Comparison of ENCODE assay signal across 26 cellular contexts in the genomic region with DNA sequence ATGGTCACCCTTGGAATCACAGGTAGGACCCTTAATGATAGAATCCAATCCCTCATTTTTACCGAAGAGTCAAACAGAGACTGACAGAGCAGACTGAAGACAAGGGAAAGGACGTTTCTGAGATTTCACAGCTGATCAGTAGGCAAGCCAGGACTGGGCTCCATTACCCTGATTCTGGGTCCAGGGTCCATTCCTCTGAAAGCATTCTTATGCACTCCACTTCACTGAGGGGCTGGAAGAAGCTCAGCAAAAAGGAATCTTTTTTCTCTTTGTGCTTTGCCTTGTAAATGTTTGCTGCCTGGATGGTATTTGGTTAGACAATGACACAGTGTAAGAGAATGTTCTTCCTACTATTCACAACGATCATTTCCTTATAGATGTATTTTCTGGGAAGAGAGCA.
DNase-seq lines count a peak whose midpoint lies in the region; ATAC-seq, FAIRE-seq and TF ChIP-seq lines count a peak whose summit lies in the region.
"Had no signal": no experiment of that assay in that cellular context is flagged by ENCODE, and none has a peak within 500 bp of the region (broad histone marks: within the 10 kb centered on the region; RNA-seq: fewer than 3 reads in every experiment).

No MANE protein-coding gene starts in this region.

- no peak overlapping the region for H3K27ac ChIP-seq in GM23338 (ENCODE audit: low read depth)
- H3K27ac ChIP-seq in small intestine (ENCODE audit: low read depth in 1 of 2, low read length in 1 of 2), result no peak overlapping the region
- H3K27ac ChIP-seq: A549; BLaER1 treated with 17β-estradiol and CSF1 and Interleukin-3, amounts not matched to agents 10 nM and 100 nM had no signal

- H3K27me3 Mint-ChIP-seq in GM23338 (ENCODE audit: insufficient read depth, low read depth, poor library complexity), result no peaks in the 10 kb centered on the region
- H3K27me3 Mint-ChIP-seq in activated T-cell treated with anti-CD3 and anti-CD28 coated beads, Interleukin-2, amount 50 U/mL, for 4 hours (ENCODE audit: low read depth), result no peaks in the 10 kb centered on the region
- H3K27me3 Mint-ChIP-seq: CD4-positive, alpha-beta T cell; CD8-positive, alpha-beta memory T cell had no signal

- H3K4me1 ChIP-seq in GM23338 (ENCODE audit: insufficient read depth) (peaks cover 5% of the 10 kb centered on the region; the same call in 1 of the 2 replicates), small intestine (ENCODE audit: control insufficient read depth in 2 of 2, insufficient read depth in 1 of 2, low read depth in 1 of 2, low read length in 1 of 2) (peaks cover 3 to 5% of the 10 kb centered on the region in 2 donors)
- H3K4me1 ChIP-seq: A549; BE2C; BLaER1 treated with 17β-estradiol and CSF1 and Interleukin-3, amounts not matched to agents 10 nM and 100 nM had no signal

- peaks cover 3% of the 10 kb centered on the region for H3K4me1 Mint-ChIP-seq in GM23338
- no peaks in the 10 kb centered on the region for H3K4me1 Mint-ChIP-seq in activated T-cell treated with anti-CD3 and anti-CD28 coated beads, Interleukin-2, amount 50 U/mL, for 4 hours (ENCODE audit: low read depth)
- H3K4me1 Mint-ChIP-seq: CD14-positive monocyte; CD8-positive, alpha-beta memory T cell had no signal

- H3K4me3 Mint-ChIP-seq in GM23338, result no peak overlapping the region
- H3K4me3 Mint-ChIP-seq in activated T-cell treated with anti-CD3 and anti-CD28 coated beads, Interleukin-2, amount 50 U/mL, for 4 hours, result no peak overlapping the region
- H3K4me3 Mint-ChIP-seq: CD14-positive monocyte; CD4-positive, alpha-beta T cell; CD8-positive, alpha-beta memory T cell had no signal

- H4K20me1 ChIP-seq in GM23338 (replicated peaks; ENCODE audit: insufficient read depth), result no peaks in the 10 kb centered on the region
- H4K20me1 ChIP-seq: BLaER1 treated with 17β-estradiol and CSF1 and Interleukin-3, amounts not matched to agents 10 nM and 100 nM had no signal

- H3K9me3 ChIP-seq in small intestine (ENCODE audit: control insufficient read depth, low read depth), result no peaks in the 10 kb centered on the region
- H3K9me3 ChIP-seq: A549; BE2C; BLaER1 treated with 17β-estradiol and CSF1 and Interleukin-3, amounts not matched to agents 10 nM and 100 nM had no signal

- no peaks in the 10 kb centered on the region for H3K79me2 ChIP-seq in GM23338 (replicated peaks; ENCODE audit: insufficient read depth)

- H3K9me3 Mint-ChIP-seq in GM23338, result no peaks in the 10 kb centered on the region
- H3K9me3 Mint-ChIP-seq in activated T-cell treated with anti-CD3 and anti-CD28 coated beads, Interleukin-2, amount 50 U/mL, for 4 hours, result no peaks in the 10 kb centered on the region
- H3K9me3 Mint-ChIP-seq: CD14-positive monocyte; CD4-positive, alpha-beta T cell; CD8-positive, alpha-beta memory T cell had no signal

- no peaks in the 10 kb centered on the region for H3K36me3 Mint-ChIP-seq in GM23338 (ENCODE audit: low read depth)
- H3K36me3 Mint-ChIP-seq in activated T-cell treated with anti-CD3 and anti-CD28 coated beads, Interleukin-2, amount 50 U/mL, for 4 hours (ENCODE audit: insufficient read depth), result no peaks in the 10 kb centered on the region
- H3K36me3 Mint-ChIP-seq: CD14-positive monocyte; CD8-positive, alpha-beta memory T cell had no signal

- peak; percentile 23; the same call in 2 of the 3 replicates for ATAC-seq in GM23338
- ATAC-seq in activated T-cell treated with anti-CD3 and anti-CD28 coated beads, Interleukin-2, amount 50 U/mL, for 4 hours, result no peak
- ATAC-seq: GM12878 had no signal

- H3F3A ChIP-seq in GM23338 (replicated peaks; ENCODE audit: low read depth), result no peaks in the 10 kb centered on the region

- no peak overlapping the region for H3K27ac Mint-ChIP-seq in GM23338
- H3K27ac Mint-ChIP-seq: CD14-positive monocyte; CD4-positive, alpha-beta T cell; CD8-positive, alpha-beta memory T cell had no signal

- H3K4me2 ChIP-seq in GM23338, result 0 out of 2 replicates have a peak overlapping the region, but pooled peaks have one; percentile 29
- H3K4me2 ChIP-seq: A549; BLaER1 treated with 17β-estradiol and CSF1 and Interleukin-3, amounts not matched to agents 10 nM and 100 nM had no signal

- H3K4me3 ChIP-seq in GM23338, result no peak overlapping the region
- H3K4me3 ChIP-seq in bronchial epithelial cell (ENCODE audit: low read depth, low read length), result no peak overlapping the region
- no peak overlapping the region for H3K4me3 ChIP-seq in small intestine (ENCODE audit: low read depth in 1 of 2, low read length in 2 of 2)
- H3K4me3 ChIP-seq: A549; BLaER1 treated with 17β-estradiol and CSF1 and Interleukin-3, amounts not matched to agents 10 nM and 100 nM; GM12878 had no signal

- TF ChIP-seq CTCF in GM23338 (conservative IDR thresholded peaks at IDR 0.05; ENCODE audit: low read depth in 2 of 2), result no peak
- TF ChIP-seq CTCF in bronchial epithelial cell (IDR thresholded peaks at IDR 0.05; ENCODE audit: insufficient read depth, low read length, severe bottlenecking), result no peak

- no peak for FAIRE-seq in bronchial epithelial cell (lab: Jason Lieb, UNC)
- FAIRE-seq in small intestine (lab: Jason Lieb, UNC), result no peak
- FAIRE-seq: A549, D721Med, GM12878, GM19239, H1 had no signal

- H3K9me2 ChIP-seq in GM23338 (ENCODE audit: insufficient read depth), result no peaks in the 10 kb centered on the region

- H3K27me3 ChIP-seq in GM23338 (ENCODE audit: insufficient read depth), result no peaks in the 10 kb centered on the region
- no peaks in the 10 kb centered on the region for H3K27me3 ChIP-seq in bronchial epithelial cell (ENCODE audit: control insufficient read depth, insufficient read depth, low read length)
- H3K27me3 ChIP-seq in small intestine (ENCODE audit: control insufficient read depth in 2 of 2, insufficient read depth in 2 of 2, low read length in 2 of 2), result no peaks in the 10 kb centered on the region
- H3K27me3 ChIP-seq: BE2C; BLaER1 treated with 17β-estradiol and CSF1 and Interleukin-3, amounts not matched to agents 10 nM and 100 nM had no signal

- H3K36me3 ChIP-seq in GM23338 (ENCODE audit: insufficient read depth) (no peaks in the 10 kb centered on the region), bronchial epithelial cell (ENCODE audit: control insufficient read depth, insufficient read depth, low read length) (no peaks in the 10 kb centered on the region), small intestine (ENCODE audit: control insufficient read depth in 2 of 2, insufficient read depth in 2 of 2, low read length in 2 of 2) (no peaks in the 10 kb centered on the region)
- H3K36me3 ChIP-seq: BE2C; BLaER1 treated with 17β-estradiol and CSF1 and Interleukin-3, amounts not matched to agents 10 nM and 100 nM had no signal

- peak overlapping the region; percentile 81 for H2AFZ ChIP-seq in GM23338

- DNase-seq in GM23338 (ENCODE audit: low spot score) (no peak), bronchial epithelial cell (ENCODE audit: low read depth) (peak; percentile 22), kidney tubule cell (ENCODE audit: low spot score) (peak; percentile 20), small intestine (peak; percentile 18), NCI-H1105 (lab: John Stamatoyannopoulos, UW) (no peak)
- no peak for DNase-seq in activated T-cell treated with anti-CD3 and anti-CD28 coated beads, Interleukin-2, amount 50 U/mL, for 4 hours
- DNase-seq in activated effector memory CD4-positive, alpha-beta T cell treated with anti-CD3 and anti-CD28 coated beads, Interleukin-2, amount 50 U/mL, for 16 hours, result no peak
- DNase-seq: 8988T; ACHN; AML-193; BE2C; CD4-positive, alpha-beta T cell; CD8-positive, alpha-beta memory T cell; DMS 273 treated with DMSO at 0.1 percent for 48 hours; DMS79; EL; GDM1; H7; HCEC 1CT had no signal

- WGBS in small intestine, 3 donors, result 11 to 40% (median 22%) methylated on average over 3 of the region's 3 CpGs

TF ChIP-seq in GM23338, 12 proteins besides CTCF, POLR2A, EP300 and RAD21 (continues in another document):
- TF ChIP-seq, protein P1, sequence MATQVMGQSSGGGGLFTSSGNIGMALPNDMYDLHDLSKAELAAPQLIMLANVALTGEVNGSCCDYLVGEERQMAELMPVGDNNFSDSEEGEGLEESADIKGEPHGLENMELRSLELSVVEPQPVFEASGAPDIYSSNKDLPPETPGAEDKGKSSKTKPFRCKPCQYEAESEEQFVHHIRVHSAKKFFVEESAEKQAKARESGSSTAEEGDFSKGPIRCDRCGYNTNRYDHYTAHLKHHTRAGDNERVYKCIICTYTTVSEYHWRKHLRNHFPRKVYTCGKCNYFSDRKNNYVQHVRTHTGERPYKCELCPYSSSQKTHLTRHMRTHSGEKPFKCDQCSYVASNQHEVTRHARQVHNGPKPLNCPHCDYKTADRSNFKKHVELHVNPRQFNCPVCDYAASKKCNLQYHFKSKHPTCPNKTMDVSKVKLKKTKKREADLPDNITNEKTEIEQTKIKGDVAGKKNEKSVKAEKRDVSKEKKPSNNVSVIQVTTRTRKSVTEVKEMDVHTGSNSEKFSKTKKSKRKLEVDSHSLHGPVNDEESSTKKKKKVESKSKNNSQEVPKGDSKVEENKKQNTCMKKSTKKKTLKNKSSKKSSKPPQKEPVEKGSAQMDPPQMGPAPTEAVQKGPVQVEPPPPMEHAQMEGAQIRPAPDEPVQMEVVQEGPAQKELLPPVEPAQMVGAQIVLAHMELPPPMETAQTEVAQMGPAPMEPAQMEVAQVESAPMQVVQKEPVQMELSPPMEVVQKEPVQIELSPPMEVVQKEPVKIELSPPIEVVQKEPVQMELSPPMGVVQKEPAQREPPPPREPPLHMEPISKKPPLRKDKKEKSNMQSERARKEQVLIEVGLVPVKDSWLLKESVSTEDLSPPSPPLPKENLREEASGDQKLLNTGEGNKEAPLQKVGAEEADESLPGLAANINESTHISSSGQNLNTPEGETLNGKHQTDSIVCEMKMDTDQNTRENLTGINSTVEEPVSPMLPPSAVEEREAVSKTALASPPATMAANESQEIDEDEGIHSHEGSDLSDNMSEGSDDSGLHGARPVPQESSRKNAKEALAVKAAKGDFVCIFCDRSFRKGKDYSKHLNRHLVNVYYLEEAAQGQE (IDR thresholded peaks at IDR 0.05; ENCODE audit: unreplicated experiment), result no peak

Comparison
In these comparisons a context has a peak if more than half of its experiments do, and no peak if none do; other contexts are left out.
1. DNase-seq: peak in bronchial epithelial cell (single experiment), kidney tubule cell (single experiment) and small intestine (single experiment); none in GM23338 (single experiment), activated T-cell treated with anti-CD3 and anti-CD28 coated beads, Interleukin-2, amount 50 U/mL, for 4 hours (single experiment), activated effector memory CD4-positive, alpha-beta T cell treated with anti-CD3 and anti-CD28 coated beads, Interleukin-2, amount 50 U/mL, for 16 hours (single experiment) and NCI-H1105 (single experiment).